Comparison of ENCODE assay signal across 9 cellular contexts in the genomic region with DNA sequence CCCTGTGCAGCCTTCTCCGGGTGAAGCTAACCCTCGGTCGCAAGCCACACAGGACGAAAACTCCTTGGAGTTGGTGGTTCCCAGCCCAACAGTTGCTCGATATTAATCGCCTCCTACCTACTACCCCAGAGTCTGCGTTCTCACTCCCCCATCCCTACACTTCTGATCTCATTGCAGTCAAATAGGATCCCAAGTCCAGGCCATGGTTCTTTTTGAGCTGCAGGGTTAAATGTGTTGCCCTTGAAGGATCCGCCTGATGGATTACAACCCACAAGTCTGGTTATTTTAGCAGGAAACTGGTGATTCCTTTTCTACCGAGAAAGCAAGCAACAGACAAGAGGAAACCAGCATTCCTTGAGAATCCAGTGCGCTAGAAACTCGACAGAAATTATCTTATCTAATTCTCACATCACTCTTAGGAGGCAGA. TPM values are rescaled to one million over a fixed set of nuclear protein-coding genes. Genes with fewer than 3 reads are reported as not detected.
DNase-seq lines count a peak whose midpoint lies in the region; ATAC-seq and TF ChIP-seq lines count a peak whose summit lies in the region.
"Had no signal": no experiment of that assay in that cellular context is flagged by ENCODE, and none has a peak within 500 bp of the region (broad histone marks: within the 10 kb centered on the region; RNA-seq: fewer than 3 reads in every experiment).

No MANE protein-coding gene starts in this region.

- H2BK5ac ChIP-seq in mesenchymal stem cell (ENCODE audit: low read depth, low read length, poor library complexity, severe bottlenecking), result no peak overlapping the region

- intact Hi-C loops in mammary epithelial cell (cut with micrococcal nuclease), result loop anchor here (2.0 kb wide), 1 partner anchor 53 kb away; no protein-coding TSS in a partner anchor
- intact Hi-C loops in vagina (cut with DNase I), result loop anchor here (2.0 kb wide), 1 partner anchor 21 kb away; no protein-coding TSS in a partner anchor

- peak overlapping the region; percentile 100 for H2AFZ ChIP-seq in mammary epithelial cell (ENCODE audit: low read depth, low read length)
- H2AFZ ChIP-seq in mesenchymal stem cell (ENCODE audit: low read depth, low read length), result peak overlapping the region; percentile 87

- ATAC-seq in HG03342 (IDR thresholded peaks at IDR 0.05; ENCODE audit: unreplicated experiment) (no peak), HG02623 (IDR thresholded peaks at IDR 0.05; ENCODE audit: unreplicated experiment) (no peak)

- peaks cover 38% of the 10 kb centered on the region for H3K79me2 ChIP-seq in mammary epithelial cell (ENCODE audit: insufficient read depth, low read length)

- no peak overlapping the region for H3K27ac ChIP-seq in mammary epithelial cell (ENCODE audit: insufficient read depth, low read depth, low read length)
- H3K27ac ChIP-seq in mesenchymal stem cell (ENCODE audit: low read length, poor library complexity, severe bottlenecking), result no peak overlapping the region
- peak overlapping the region; percentile 90 for H3K27ac ChIP-seq in vagina

- peak overlapping the region; percentile 45 for H4K8ac ChIP-seq in mesenchymal stem cell (ENCODE audit: low read length)

- peaks cover 22% of the 10 kb centered on the region for H3K4me1 ChIP-seq in mammary epithelial cell (ENCODE audit: insufficient read depth, low read length)
- H3K4me1 ChIP-seq in mesenchymal stem cell (ENCODE audit: control insufficient read depth, insufficient read depth, low read depth, low read length), result peaks cover 5% of the 10 kb centered on the region
- H3K4me1 ChIP-seq in vagina, result peaks cover 30% of the 10 kb centered on the region

- in situ Hi-C loops in mammary epithelial cell (cut with MboI; ENCODE audit: low sequenced_read_pairs in 2 of 2), result no loop called here

- no peaks in the 10 kb centered on the region for H4K20me1 ChIP-seq in mammary epithelial cell (ENCODE audit: insufficient read depth, low read length)

- H3K4ac ChIP-seq in mesenchymal stem cell (ENCODE audit: low read depth in 1 of 2, low read length in 2 of 2), result peak overlapping the region; percentile 9 to 65

- no peak overlapping the region for H3K14ac ChIP-seq in mesenchymal stem cell (ENCODE audit: low read length in 2 of 2)

- H4K91ac ChIP-seq in mesenchymal stem cell (ENCODE audit: low read length), result no peak overlapping the region

- H2BK15ac ChIP-seq in mesenchymal stem cell (ENCODE audit: low read depth, poor library complexity, severe bottlenecking), result no peak overlapping the region

- peak overlapping the region; percentile 54 for H3K9ac ChIP-seq in mammary epithelial cell (ENCODE audit: insufficient read depth, low read length)
- H3K9ac ChIP-seq in mesenchymal stem cell (ENCODE audit: low read length), result peak overlapping the region; percentile 81

- WGBS in mammary epithelial cell (ENCODE audit: low coverage, missing lambda C conversion rate), result 20% methylated on average over 11 of the region's 11 CpGs
- 5% methylated on average over 10 of the region's 11 CpGs for WGBS in mesenchymal stem cell

- peak overlapping the region; percentile 92 to 94 for H3K18ac ChIP-seq in mesenchymal stem cell (ENCODE audit: low read depth in 1 of 2, low read length in 2 of 2)

- CTCF ChIA-PET in mammary epithelial cell (lab: Charles Lee; ENCODE audit: low non-redundant PET), result no interaction called here

- no TSS peak for BruUV-seq in mammary epithelial cell (replicated peaks; lab: Mats Ljungman, UMichigan)

- H3K4me3 ChIP-seq in AG10803 (ENCODE audit: low read length), result peak overlapping the region; percentile 75
- H3K4me3 ChIP-seq in Jurkat, Clone E6-1 (ENCODE audit: low read length), result peak overlapping the region; percentile 82
- H3K4me3 ChIP-seq in mammary epithelial cell (replicated peaks in 1 of 3; ENCODE audit: insufficient read depth in 1 of 3, low read depth in 2 of 3, low read length in 3 of 3), result peak overlapping the region; percentile 78 to 83 (median 83)
- peak overlapping the region; percentile 87 to 92 for H3K4me3 ChIP-seq in mesenchymal stem cell (ENCODE audit: insufficient read depth in 1 of 2, low read depth in 1 of 2, low read length in 2 of 2)
- H3K4me3 ChIP-seq in vagina, result peak overlapping the region; percentile 57 to 99

- H3K36me3 ChIP-seq in mammary epithelial cell (ENCODE audit: insufficient read depth, low read length) (no peaks in the 10 kb centered on the region), mesenchymal stem cell (ENCODE audit: control insufficient read depth in 1 of 2, insufficient read depth in 2 of 2, low read depth in 1 of 2, low read length in 2 of 2) (peaks cover 0 to 5% of the 10 kb centered on the region in 2 experiments), vagina (no peaks in the 10 kb centered on the region)

- no peak overlapping the region for H2AK5ac ChIP-seq in mesenchymal stem cell (ENCODE audit: low read length, severe bottlenecking)

- peak overlapping the region in 1 of 2 experiments; percentile 79 for H3K23ac ChIP-seq in mesenchymal stem cell (ENCODE audit: low read length in 2 of 2)

- no peak overlapping the region for H2BK120ac ChIP-seq in mesenchymal stem cell (ENCODE audit: low read depth, low read length)

- H3K9me3 ChIP-seq in mammary epithelial cell (replicated peaks; ENCODE audit: insufficient read depth, low read length) (no peaks in the 10 kb centered on the region), mesenchymal stem cell (ENCODE audit: control insufficient read depth, low read length) (no peaks in the 10 kb centered on the region), vagina (no peaks in the 10 kb centered on the region)

- no peak for TF ChIP-seq CTCF in AG10803 (conservative IDR thresholded peaks at IDR 0.05; ENCODE audit: low read length)
- TF ChIP-seq CTCF in mammary epithelial cell (conservative IDR thresholded peaks at IDR 0.05 in 1 of 2, IDR thresholded peaks at IDR 0.05 in 1 of 2; ENCODE audit: extremely low read depth in 1 of 2, insufficient read depth in 1 of 2, low read depth in 1 of 2, low read length in 2 of 2), result no peak
- TF ChIP-seq CTCF in vagina (IDR thresholded peaks at IDR 0.05), result no peak

- no peak for TF ChIP-seq POLR2A in vagina (IDR thresholded peaks at IDR 0.05)

- dilution Hi-C loops in mammary epithelial cell (cut with HindIII; ENCODE audit: low sequenced_read_pairs), result no loop called here

- H3K4me2 ChIP-seq in mammary epithelial cell (ENCODE audit: insufficient read depth, low read depth, low read length) (peak overlapping the region; percentile 100), mesenchymal stem cell (ENCODE audit: low read length, poor library complexity, severe bottlenecking) (peak overlapping the region; percentile 69)

- DNase-seq in AG10803 (ENCODE audit: low read depth), result no peak
- no peak for DNase-seq in Jurkat, Clone E6-1 (ENCODE audit: low read depth, low spot score)
- DNase-seq in mammary epithelial cell, result no peak
- DNase-seq in mesenchymal stem cell, result no peak
- no peak for DNase-seq in vagina (ENCODE audit: extremely low spot score in 2 of 2)
- DNase-seq in NCI-H1417 treated with DMSO at 0.1 percent for 48 hours (lab: John Stamatoyannopoulos, UW), result no peak

- H3K27me3 ChIP-seq in mammary epithelial cell (ENCODE audit: insufficient read depth, low read length) (no peaks in the 10 kb centered on the region), mesenchymal stem cell (ENCODE audit: control insufficient read depth in 1 of 2, insufficient read depth in 1 of 2, low read length in 2 of 2) (no peaks in the 10 kb centered on the region), vagina (no peaks in the 10 kb centered on the region)

- peaks cover 7% of the 10 kb centered on the region for H3K79me1 ChIP-seq in mesenchymal stem cell (replicated peaks; ENCODE audit: low read length, poor library complexity, severe bottlenecking)

- peak overlapping the region in 1 of 2 experiments; percentile 80 for H2BK12ac ChIP-seq in mesenchymal stem cell (ENCODE audit: low read length in 2 of 2)

RNA-seq across cellular contexts. Expression of gene NIN, which starts 0.8 kb away (rescaled TPM):
- polyA plus RNA-seq in Jurkat, Clone E6-1 (2012; ENCODE audit: insufficient read depth, insufficient read length), result 32.8 TPM
- total RNA-seq in mammary epithelial cell (10 to 100 TPM; 20.7 to 40.2 TPM), vagina (29.5 TPM)
- 11.9 TPM for polyA plus RNA-seq in mammary epithelial cell
- polyA minus RNA-seq in mammary epithelial cell, result 28.2 TPM
- polyA plus RNA-seq in mesenchymal stem cell (2013, experiment 1 of 2), result 18.3 TPM
- 17.2 TPM for polyA plus RNA-seq in mesenchymal stem cell (2013, experiment 2 of 2)

RNA-seq across cellular contexts. Expression of gene ABHD12B, which starts 40.1 kb away (rescaled TPM):
- polyA plus RNA-seq in Jurkat, Clone E6-1 (2012; ENCODE audit: insufficient read depth, insufficient read length), result not detected
- not detected for total RNA-seq in mammary epithelial cell
- polyA plus RNA-seq in mammary epithelial cell, result not detected
- not detected for polyA minus RNA-seq in mammary epithelial cell
- polyA plus RNA-seq in mesenchymal stem cell (2013, experiment 1 of 2), result not detected
- polyA plus RNA-seq in mesenchymal stem cell (2013, experiment 2 of 2), result 0.08 TPM
- not detected for total RNA-seq in vagina
- total RNA-seq: renal cortical epithelial cell had no signal
